25 cellular contexts compared by ENCODE assay signal in genomic region chr3:104831076-104831475, GRCh38.
"Had no signal": no experiment of that assay in that cellular context is flagged by ENCODE, and none has a peak within 500 bp of the region (broad histone marks: within the 10 kb centered on the region; RNA-seq: fewer than 3 reads in every experiment).

No MANE protein-coding gene starts in this region.

- H3K9me3 Mint-ChIP-seq: activated B cell treated with CpG ODN at 0.5 μM for 24 hours; activated T-cell treated with anti-CD3 and anti-CD28 coated beads, Interleukin-2, amount 50 U/mL, for 4 hours; activated T-helper 2 cell treated with anti-CD3 and anti-CD28 coated beads, Interferon-gamma antibody, Interleukin-2, Interleukin-4, amounts not matched to agents 10 μg/mL and 5 μg/mL and 100 μg/mL, durations not matched to agents 14 hours and 24 hours and 36 hours; stimulated activated naive B cell treated with anti-CD40 and anti-IgM and Interleukin-4, amounts not matched to agents 10 μg/mL and 1 μg/mL and 100 μg/mL, for 72 hours; T-helper 1 cell treated with Interleukin-12 subunit alpha and Interleukin-12 subunit beta and Interleukin-4 antibody, amounts not matched to agents 30 μg/mL and 1 μg/mL, for 36 hours had no signal

- H3K27ac Mint-ChIP-seq: activated B cell treated with CpG ODN at 0.5 μM for 24 hours; activated naive CD8-positive, alpha-beta T cell; activated T-helper 2 cell treated with anti-CD3 and anti-CD28 coated beads, Interferon-gamma antibody, Interleukin-2, Interleukin-4, amounts not matched to agents 10 μg/mL and 5 μg/mL and 100 μg/mL, durations not matched to agents 14 hours and 24 hours and 36 hours; natural killer cell treated with Interleukin-12 subunit alpha and Interleukin-12 subunit beta and Interleukin-15 and Interleukin-18, amount 100 ng/mL, for 72 hours; stimulated activated naive B cell treated with anti-CD40 and anti-IgM and Interleukin-4, amounts not matched to agents 10 μg/mL and 1 μg/mL and 100 μg/mL, for 72 hours; T-helper 1 cell treated with Interleukin-12 subunit alpha and Interleukin-12 subunit beta and Interleukin-4 antibody, amounts not matched to agents 30 μg/mL and 1 μg/mL, for 36 hours had no signal

- DNase-seq: activated B cell treated with CpG ODN at 0.5 μM for 24 hours; activated CD4-positive, alpha-beta T cell treated with anti-CD3 and anti-CD28 coated beads for 4 hours; activated CD4-positive, alpha-beta T cell treated with anti-CD3 and anti-CD28 coated beads, Interleukin-2, amount 50 U/mL, for 48 hours; activated CD8-positive, alpha-beta memory T cell treated with anti-CD3 and anti-CD28 coated beads, Interleukin-2, amount 50 U/mL, for 48 hours; activated naive CD4-positive, alpha-beta T cell; activated T-cell treated with anti-CD3 and anti-CD28 coated beads, Interleukin-2, amount 50 U/mL, for 4 hours; cortex of kidney; glutamatergic neuron; hippocampal formation; kidney glomerular epithelial cell; left ventricle myocardium inferior; mammary epithelial cell; midbrain; posterior cingulate gyrus; right lobe of liver; stimulated activated CD4-positive, alpha-beta T cell treated with anti-CD3 and anti-CD28 coated beads, Interleukin-2, amount 100 ng/mL, for 48 hours; stimulated activated CD8-positive, alpha-beta memory T cell treated with anti-CD3 and anti-CD28 coated beads, Interleukin-4, amount 100 ng/mL, for 48 hours; stimulated activated naive B cell treated with anti-CD40 and anti-IgM and Interleukin-4, amounts not matched to agents 10 μg/mL and 1 μg/mL and 100 μg/mL, for 72 hours; T1000; transverse colon had no signal

- H3K27me3 ChIP-seq: right lobe of liver, transverse colon had no signal

- H3K4me3 ChIP-seq: left ventricle myocardium inferior, right lobe of liver, transverse colon had no signal

- H3K36me3 Mint-ChIP-seq: activated naive CD8-positive, alpha-beta T cell; natural killer cell treated with Interleukin-12 subunit alpha and Interleukin-12 subunit beta and Interleukin-15 and Interleukin-18, amount 100 ng/mL, for 72 hours; stimulated activated naive B cell treated with anti-CD40 and anti-IgM and Interleukin-4, amounts not matched to agents 10 μg/mL and 1 μg/mL and 100 μg/mL, for 72 hours had no signal

- H3K4me1 ChIP-seq: left ventricle myocardium inferior, right lobe of liver, transverse colon had no signal

- H3K27me3 Mint-ChIP-seq: activated B cell treated with CpG ODN at 0.5 μM for 24 hours; natural killer cell treated with Interleukin-12 subunit alpha and Interleukin-12 subunit beta and Interleukin-15 and Interleukin-18, amount 100 ng/mL, for 72 hours; stimulated activated naive B cell treated with anti-CD40 and anti-IgM and Interleukin-4, amounts not matched to agents 10 μg/mL and 1 μg/mL and 100 μg/mL, for 72 hours had no signal

- H3K4me3 Mint-ChIP-seq: activated B cell treated with CpG ODN at 0.5 μM for 24 hours; activated naive CD8-positive, alpha-beta T cell; activated T-cell treated with anti-CD3 and anti-CD28 coated beads, Interleukin-2, amount 50 U/mL, for 4 hours; natural killer cell treated with Interleukin-12 subunit alpha and Interleukin-12 subunit beta and Interleukin-15 and Interleukin-18, amount 100 ng/mL, for 72 hours; stimulated activated naive B cell treated with anti-CD40 and anti-IgM and Interleukin-4, amounts not matched to agents 10 μg/mL and 1 μg/mL and 100 μg/mL, for 72 hours; T-helper 1 cell treated with Interleukin-12 subunit alpha and Interleukin-12 subunit beta and Interleukin-4 antibody, amounts not matched to agents 30 μg/mL and 1 μg/mL, for 36 hours had no signal

- H3K9me3 ChIP-seq: left ventricle myocardium inferior, right lobe of liver, transverse colon had no signal

- H3K27ac ChIP-seq: epithelial cell of prostate, left ventricle myocardium inferior, right lobe of liver, transverse colon had no signal

- ATAC-seq: activated T-cell treated with anti-CD3 and anti-CD28 coated beads, Interleukin-2, amount 50 U/mL, for 4 hours; natural killer cell treated with Interleukin-12 subunit alpha and Interleukin-12 subunit beta and Interleukin-15 and Interleukin-18, amount 100 ng/mL, for 72 hours; right lobe of liver; stimulated activated naive B cell treated with anti-CD40 and anti-IgM and Interleukin-4, amounts not matched to agents 10 μg/mL and 1 μg/mL and 100 μg/mL, for 72 hours had no signal

- H3K4me1 Mint-ChIP-seq: activated B cell treated with CpG ODN at 0.5 μM for 24 hours; stimulated activated naive B cell treated with anti-CD40 and anti-IgM and Interleukin-4, amounts not matched to agents 10 μg/mL and 1 μg/mL and 100 μg/mL, for 72 hours had no signal

- H3K36me3 ChIP-seq: left ventricle myocardium inferior, right lobe of liver, transverse colon had no signal
